10 cellular contexts compared by ENCODE assay signal in genomic region chr3:194688946-194689345, GRCh38. TPM values are rescaled to one million over a fixed set of nuclear protein-coding genes. Genes with fewer than 3 reads are reported as not detected.
DNase-seq lines count a peak whose midpoint lies in the region; ATAC-seq and TF ChIP-seq lines count a peak whose summit lies in the region.
"Had no signal": no experiment of that assay in that cellular context is flagged by ENCODE, and none has a peak within 500 bp of the region (broad histone marks: within the 10 kb centered on the region; RNA-seq: fewer than 3 reads in every experiment).

No MANE protein-coding gene starts in this region.

- H3K9me3 Mint-ChIP-seq in activated CD8-positive, alpha-beta memory T cell treated with anti-CD3 and anti-CD28 coated beads, Interleukin-2, amount 10 ng/mL, durations not matched to agents 7 days and 5 days (ENCODE audit: low read depth) = no peaks in the 10 kb centered on the region
- peaks cover 0 to 4% of the 10 kb centered on the region in 2 donors for H3K9me3 Mint-ChIP-seq in stimulated activated naive B cell treated with anti-CD40 and anti-IgM and Interleukin-4, amounts not matched to agents 10 μg/mL and 1 μg/mL and 100 μg/mL, for 72 hours

- H3K9me3 ChIP-seq in iPS-18a (ENCODE audit: control insufficient read depth, low read depth, low read length) = no peaks in the 10 kb centered on the region

- peaks cover 45% of the 10 kb centered on the region for H3K27me3 Mint-ChIP-seq in activated CD8-positive, alpha-beta memory T cell treated with anti-CD3 and anti-CD28 coated beads, Interleukin-2, amount 10 ng/mL, durations not matched to agents 7 days and 5 days
- H3K27me3 Mint-ChIP-seq in stimulated activated naive B cell treated with anti-CD40 and anti-IgM and Interleukin-4, amounts not matched to agents 10 μg/mL and 1 μg/mL and 100 μg/mL, for 72 hours = no peaks in the 10 kb centered on the region

- H3K27ac ChIP-seq in VCaP (peak overlapping the region; percentile 78), iPS-18a (ENCODE audit: low read length) (no peak overlapping the region)

- no peaks in the 10 kb centered on the region for H3K36me3 ChIP-seq in iPS-18a (ENCODE audit: control insufficient read depth, low read depth, low read length)

- H3K4me3 ChIP-seq in iPS-18a (ENCODE audit: low read length) = peak overlapping the region; percentile 78

- peak; percentile 16 for DNase-seq in activated CD8-positive, alpha-beta memory T cell treated with anti-CD3 and anti-CD28 coated beads, Interleukin-2, amount 10 ng/mL, durations not matched to agents 7 days and 5 days
- DNase-seq in activated CD8-positive, alpha-beta memory T cell treated with anti-CD3 and anti-CD28 coated beads for 24 hours = no peak
- DNase-seq in stimulated activated naive B cell treated with anti-CD40 and anti-IgM and Interleukin-4, amounts not matched to agents 10 μg/mL and 1 μg/mL and 100 μg/mL, for 72 hours = no peak
- DNase-seq in NK-92 (lab: John Stamatoyannopoulos, UW; ENCODE audit: unreplicated experiment) = no peak
- DNase-seq in RKO (ENCODE audit: low spot score) = no peak
- DNase-seq: HCEC 1CT, T1000 had no signal

- no peak overlapping the region for H3K4me3 Mint-ChIP-seq in activated CD8-positive, alpha-beta memory T cell treated with anti-CD3 and anti-CD28 coated beads, Interleukin-2, amount 10 ng/mL, durations not matched to agents 7 days and 5 days
- H3K4me3 Mint-ChIP-seq in stimulated activated naive B cell treated with anti-CD40 and anti-IgM and Interleukin-4, amounts not matched to agents 10 μg/mL and 1 μg/mL and 100 μg/mL, for 72 hours = peak overlapping the region; percentile 34 to 95

- no peak for ATAC-seq in activated CD8-positive, alpha-beta memory T cell treated with anti-CD3 and anti-CD28 coated beads, Interleukin-2, amount 10 ng/mL, durations not matched to agents 7 days and 5 days
- ATAC-seq in stimulated activated naive B cell treated with anti-CD40 and anti-IgM and Interleukin-4, amounts not matched to agents 10 μg/mL and 1 μg/mL and 100 μg/mL, for 72 hours (replicated peaks) = no peak
- ATAC-seq in GM18498 (IDR thresholded peaks at IDR 0.05; ENCODE audit: unreplicated experiment) = no peak

- peaks cover 44% of the 10 kb centered on the region for H3K4me1 Mint-ChIP-seq in activated CD8-positive, alpha-beta memory T cell treated with anti-CD3 and anti-CD28 coated beads, Interleukin-2, amount 10 ng/mL, durations not matched to agents 7 days and 5 days
- H3K4me1 Mint-ChIP-seq in stimulated activated naive B cell treated with anti-CD40 and anti-IgM and Interleukin-4, amounts not matched to agents 10 μg/mL and 1 μg/mL and 100 μg/mL, for 72 hours = peaks cover 50 to 88% of the 10 kb centered on the region in 2 donors

- H3K9ac ChIP-seq in iPS-18a (ENCODE audit: low read length) = no peak overlapping the region

- H3K27ac Mint-ChIP-seq in activated CD8-positive, alpha-beta memory T cell treated with anti-CD3 and anti-CD28 coated beads, Interleukin-2, amount 10 ng/mL, durations not matched to agents 7 days and 5 days = no peak overlapping the region
- H3K27ac Mint-ChIP-seq in stimulated activated naive B cell treated with anti-CD40 and anti-IgM and Interleukin-4, amounts not matched to agents 10 μg/mL and 1 μg/mL and 100 μg/mL, for 72 hours = no peak overlapping the region

- TF ChIP-seq CTCF in VCaP (conservative IDR thresholded peaks at IDR 0.05) = no peak

- peaks cover 8% of the 10 kb centered on the region for H3K4me1 ChIP-seq in iPS-18a (ENCODE audit: control insufficient read depth, low read depth, low read length)

- H3K27me3 ChIP-seq in iPS-18a (ENCODE audit: control insufficient read depth, insufficient read depth, low read length) = peaks cover 36% of the 10 kb centered on the region

- CTCF ChIA-PET in activated CD8-positive, alpha-beta memory T cell treated with anti-CD3 and anti-CD28 coated beads, Interleukin-2, amount 10 ng/mL, durations not matched to agents 7 days and 5 days (lab: Charles Lee) = interaction anchor here (0.5 to 1.9 kb wide), 2 partner anchors 49 to 419 kb away, joined by 3 to 12 read pairs; no protein-coding TSS in a partner anchor

- H3K36me3 Mint-ChIP-seq in activated CD8-positive, alpha-beta memory T cell treated with anti-CD3 and anti-CD28 coated beads, Interleukin-2, amount 10 ng/mL, durations not matched to agents 7 days and 5 days = no peaks in the 10 kb centered on the region
- peaks cover 0 to 2% of the 10 kb centered on the region in 2 donors for H3K36me3 Mint-ChIP-seq in stimulated activated naive B cell treated with anti-CD40 and anti-IgM and Interleukin-4, amounts not matched to agents 10 μg/mL and 1 μg/mL and 100 μg/mL, for 72 hours

RNA-seq across cellular contexts. Expression of gene FAM43A, which starts 3.3 kb away (rescaled TPM):
- total RNA-seq in activated CD8-positive, alpha-beta memory T cell treated with anti-CD3 and anti-CD28 coated beads, Interleukin-2, amount 10 ng/mL, durations not matched to agents 7 days and 5 days = 10 to 100 TPM in 1 of 2 experiments, 1 to 10 TPM in 1; 1.6 to 10.0 TPM

RNA-seq across cellular contexts. Expression of gene LSG1, which starts 17.0 kb away (rescaled TPM):
- total RNA-seq in activated CD8-positive, alpha-beta memory T cell treated with anti-CD3 and anti-CD28 coated beads, Interleukin-2, amount 10 ng/mL, durations not matched to agents 7 days and 5 days = 10 to 100 TPM; 42.8 to 58.7 TPM

RNA-seq across cellular contexts. Expression of gene TMEM44, which starts 55.7 kb away (rescaled TPM):
- 10 to 100 TPM; 15.3 to 15.9 TPM for total RNA-seq in activated CD8-positive, alpha-beta memory T cell treated with anti-CD3 and anti-CD28 coated beads, Interleukin-2, amount 10 ng/mL, durations not matched to agents 7 days and 5 days
